ENCODE assay signal across 25 cellular contexts in genomic region chr9:133282454-133283238, GRCh38. TPM values are rescaled to one million over a fixed set of nuclear protein-coding genes. Genes with fewer than 3 reads are reported as not detected.
A peak's percentile ranks its signal among the peaks of the same experiment; 100 is the strongest.
DNase-seq lines count a peak whose midpoint lies in the region; ATAC-seq and TF ChIP-seq lines count a peak whose summit lies in the region.
"Had no signal": no experiment of that assay in that cellular context is flagged by ENCODE, and none has a peak within 500 bp of the region (broad histone marks: within the 10 kb centered on the region; RNA-seq: fewer than 3 reads in every experiment).

No MANE protein-coding gene starts in this region.

- no peak for ATAC-seq in HG02870 (IDR thresholded peaks at IDR 0.05; ENCODE audit: unreplicated experiment)
- ATAC-seq: activated CD8-positive, alpha-beta T cell treated with anti-CD3 and anti-CD28 coated beads for 36 hours; T-cell had no signal

- peak; percentile 50 for DNase-seq in CD1c-positive myeloid dendritic cell (ENCODE audit: extremely low spot score)
- DNase-seq in NCI-H2081 treated with DMSO at 0.1 percent for 48 hours (lab: John Stamatoyannopoulos, UW): peak; percentile 11
- no peak for DNase-seq in DMS79 treated with DMSO at 0.1 percent for 48 hours (lab: John Stamatoyannopoulos, UW)
- DNase-seq in WERI-Rb-1: no peak
- no peak for DNase-seq in activated naive CD4-positive, alpha-beta T cell treated with anti-CD3 and anti-CD28 coated beads for 36 hours
- DNase-seq: activated B cell treated with CpG ODN at 0.5 μM for 24 hours; activated CD8-positive, alpha-beta T cell treated with anti-CD3 and anti-CD28 coated beads for 36 hours; activated naive CD8-positive, alpha-beta T cell treated with anti-CD3 and anti-CD28 coated beads, Interleukin-2, amount 10 ng/mL, durations not matched to agents 7 days and 5 days; brain microvascular endothelial cell; cortex of kidney; GF-D8; H7; islet precursor cell; mesendoderm; NCI-H510A; stimulated activated CD4-positive, alpha-beta T cell treated with anti-CD3 and anti-CD28 coated beads, Interleukin-4, amount 100 ng/mL, for 1 hour; T-cell had no signal

- H3K9me3 Mint-ChIP-seq in activated naive CD4-positive, alpha-beta T cell treated with anti-CD3 and anti-CD28 coated beads for 36 hours: peaks cover 5% of the 10 kb centered on the region
- H3K9me3 Mint-ChIP-seq: activated CD8-positive, alpha-beta T cell treated with anti-CD3 and anti-CD28 coated beads for 36 hours; T-cell had no signal

- CTCF ChIA-PET in activated naive CD4-positive, alpha-beta T cell treated with anti-CD3 and anti-CD28 coated beads for 36 hours (lab: Charles Lee): interaction anchor here (0.5 to 0.6 kb wide), 2 partner anchors 18 to 508 kb away, joined by 3 read pairs; no protein-coding TSS in a partner anchor

- intact Hi-C loops in activated naive CD4-positive, alpha-beta T cell treated with anti-CD3 and anti-CD28 coated beads for 36 hours (cut with micrococcal nuclease): no loop called here

- peaks cover 14% of the 10 kb centered on the region for H3K27me3 Mint-ChIP-seq in activated naive CD4-positive, alpha-beta T cell treated with anti-CD3 and anti-CD28 coated beads for 36 hours (ENCODE audit: low read depth)

- peaks cover 24 to 51% of the 10 kb centered on the region in 2 donors for H3K4me1 ChIP-seq in mucosa of rectum (ENCODE audit: control insufficient read depth in 2 of 2, insufficient read depth in 2 of 2, low read length in 2 of 2)

- H3K27me3 ChIP-seq in mucosa of rectum (ENCODE audit: control insufficient read depth in 2 of 2, insufficient read depth in 2 of 2, low read length in 2 of 2): no peaks in the 10 kb centered on the region
- H3K27me3 ChIP-seq in WERI-Rb-1 (ENCODE audit: insufficient read depth, low read depth, severe bottlenecking): no peaks in the 10 kb centered on the region
- H3K27me3 ChIP-seq: brain microvascular endothelial cell had no signal

- H3K36me3 ChIP-seq in mucosa of rectum (ENCODE audit: control insufficient read depth in 2 of 2, insufficient read depth in 2 of 2, low read length in 2 of 2) (no peaks in the 10 kb centered on the region), WERI-Rb-1 (no peaks in the 10 kb centered on the region)
- H3K36me3 ChIP-seq: brain microvascular endothelial cell had no signal

- H3K4me3 ChIP-seq in mucosa of rectum (ENCODE audit: low read length in 2 of 2) (peak overlapping the region in 1 of 2 donors; percentile 54), WERI-Rb-1 (ENCODE audit: low read depth, low read length) (no peak overlapping the region)
- H3K4me3 ChIP-seq: skin epidermis had no signal

- H3K9ac ChIP-seq in mucosa of rectum (ENCODE audit: low read depth in 1 of 2, low read length in 2 of 2): peak overlapping the region; percentile 21 to 60

- no peaks in the 10 kb centered on the region for H3K4me1 Mint-ChIP-seq in activated naive CD4-positive, alpha-beta T cell treated with anti-CD3 and anti-CD28 coated beads for 36 hours (ENCODE audit: low read depth)
- H3K4me1 Mint-ChIP-seq: activated B cell treated with CpG ODN at 0.5 μM for 24 hours; activated naive CD8-positive, alpha-beta T cell treated with anti-CD3 and anti-CD28 coated beads, Interleukin-2, amount 10 ng/mL, durations not matched to agents 7 days and 5 days; T-cell had no signal

- TF ChIP-seq CTCF in VCaP (conservative IDR thresholded peaks at IDR 0.05) (no peak), WERI-Rb-1 (IDR thresholded peaks at IDR 0.05; ENCODE audit: low read depth, low read length) (no peak)

- no peaks in the 10 kb centered on the region for H3K36me3 Mint-ChIP-seq in activated naive CD4-positive, alpha-beta T cell treated with anti-CD3 and anti-CD28 coated beads for 36 hours (ENCODE audit: low read depth)
- H3K36me3 Mint-ChIP-seq: activated naive CD8-positive, alpha-beta T cell treated with anti-CD3 and anti-CD28 coated beads, Interleukin-2, amount 10 ng/mL, durations not matched to agents 7 days and 5 days; T-cell had no signal

- peak overlapping the region; percentile 44 for H3K27ac ChIP-seq in VCaP
- H3K27ac ChIP-seq in mucosa of rectum (ENCODE audit: low read depth in 2 of 2, low read length in 2 of 2): peak overlapping the region; percentile 94
- no peak overlapping the region for H3K27ac ChIP-seq in WERI-Rb-1
- H3K27ac ChIP-seq: brain microvascular endothelial cell, C4-2B, skin epidermis had no signal

- H3K9me3 ChIP-seq in mucosa of rectum (ENCODE audit: control insufficient read depth in 2 of 2, low read length in 2 of 2) (no peaks in the 10 kb centered on the region), WERI-Rb-1 (ENCODE audit: severe bottlenecking) (no peaks in the 10 kb centered on the region)

- H3K4me3 Mint-ChIP-seq in activated naive CD4-positive, alpha-beta T cell treated with anti-CD3 and anti-CD28 coated beads for 36 hours: no peak overlapping the region
- H3K4me3 Mint-ChIP-seq: activated B cell treated with CpG ODN at 0.5 μM for 24 hours; activated CD8-positive, alpha-beta T cell treated with anti-CD3 and anti-CD28 coated beads for 36 hours; activated naive CD8-positive, alpha-beta T cell treated with anti-CD3 and anti-CD28 coated beads, Interleukin-2, amount 10 ng/mL, durations not matched to agents 7 days and 5 days; activated T-helper 1 cell treated with anti-CD3 and anti-CD28 coated beads, Interleukin-12 subunit alpha, Interleukin-12 subunit beta, Interleukin-2, Interleukin-4 antibody, amounts not matched to agents 30 ng/mL and 10 ng/mL and 1 ng/mL, durations not matched to agents 14 hours and 24 hours and 36 hours; T-cell had no signal

- no peak overlapping the region for H3K27ac Mint-ChIP-seq in activated naive CD4-positive, alpha-beta T cell treated with anti-CD3 and anti-CD28 coated beads for 36 hours
- H3K27ac Mint-ChIP-seq: activated B cell treated with CpG ODN at 0.5 μM for 24 hours; activated CD8-positive, alpha-beta T cell treated with anti-CD3 and anti-CD28 coated beads for 36 hours; activated naive CD8-positive, alpha-beta T cell treated with anti-CD3 and anti-CD28 coated beads, Interleukin-2, amount 10 ng/mL, durations not matched to agents 7 days and 5 days; activated T-helper 1 cell treated with anti-CD3 and anti-CD28 coated beads, Interleukin-12 subunit alpha, Interleukin-12 subunit beta, Interleukin-2, Interleukin-4 antibody, amounts not matched to agents 30 ng/mL and 10 ng/mL and 1 ng/mL, durations not matched to agents 14 hours and 24 hours and 36 hours; T-cell had no signal

RNA-seq across cellular contexts. Expression of gene ABO, which starts 7.6 kb away (rescaled TPM):
- total RNA-seq in activated naive CD4-positive, alpha-beta T cell treated with anti-CD3 and anti-CD28 coated beads for 36 hours: not detected
- total RNA-seq: A673; activated B cell treated with CpG ODN at 0.5 μM for 24 hours; activated CD8-positive, alpha-beta T cell treated with anti-CD3 and anti-CD28 coated beads for 36 hours; activated naive CD8-positive, alpha-beta T cell treated with anti-CD3 and anti-CD28 coated beads, Interleukin-2, amount 10 ng/mL, durations not matched to agents 7 days and 5 days; H7; pulmonary artery endothelial cell had no signal

RNA-seq across cellular contexts. Expression of gene SURF6, which starts 53.3 kb away (rescaled TPM):
- 10 to 100 TPM; 13.6 to 13.8 TPM for total RNA-seq in activated naive CD4-positive, alpha-beta T cell treated with anti-CD3 and anti-CD28 coated beads for 36 hours

Comparison
In these comparisons a context has a peak if more than half of its experiments do, and no peak if none do; other contexts are left out.
1. DNase-seq: peak in CD1c-positive myeloid dendritic cell (single experiment) and NCI-H2081 treated with DMSO at 0.1 percent for 48 hours (single experiment); none in DMS79 treated with DMSO at 0.1 percent for 48 hours (single experiment), WERI-Rb-1 (single experiment) and activated naive CD4-positive, alpha-beta T cell treated with anti-CD3 and anti-CD28 coated beads for 36 hours (single experiment).